ENCODE assay signal across 17 cellular contexts in genomic region chr6:12929678-12930077, GRCh38.
A peak's percentile ranks its signal among the peaks of the same experiment; 100 is the strongest.
DNase-seq lines count a peak whose midpoint lies in the region; ATAC-seq, FAIRE-seq and TF ChIP-seq lines count a peak whose summit lies in the region.
"Had no signal": no experiment of that assay in that cellular context is flagged by ENCODE, and none has a peak within 500 bp of the region (broad histone marks: within the 10 kb centered on the region; RNA-seq: fewer than 3 reads in every experiment).

No MANE protein-coding gene starts in this region.

- FAIRE-seq in HTR-8/SVneo (lab: Jason Lieb, UNC), result no peak
- FAIRE-seq: GM12878, K562 had no signal

- in situ Hi-C loops in KBM-7 (cut with MboI; ENCODE audit: low pct_unique_long_range_greater_than_20kb, low sequenced_read_pairs), result no loop called here

- peak overlapping the region; percentile 16 for H3K27ac ChIP-seq in caudate nucleus (ENCODE audit: low read depth, low read length)
- H3K27ac ChIP-seq: GM23248, HL-60 had no signal

- DNase-seq in AML-193 (lab: John Stamatoyannopoulos, UW) (peak; percentile 62 to 69), KBM-7 (peak; percentile 29), MV-4-11 (lab: John Stamatoyannopoulos, UW) (peak; percentile 16), caudate nucleus (lab: John Stamatoyannopoulos, UW) (no peak), left colon (no peak), GM20000 (ENCODE audit: low spot score) (no peak), HTR-8/SVneo (ENCODE audit: insufficient read length, low spot score) (no peak)
- DNase-seq: Calu3; CD4-positive, alpha-beta memory T cell; DND-41; EL; GM23248; IMR-90 had no signal

- no peak for ATAC-seq in left colon
- no peak for ATAC-seq in HG02981 (IDR thresholded peaks at IDR 0.05; ENCODE audit: unreplicated experiment)
- ATAC-seq: GM12878, K562 had no signal

- intact Hi-C loops in left colon (cut with DNase I, micrococcal nuclease), result no loop called here

- no peak for TF ChIP-seq CTCF in GM20000 (IDR thresholded peaks at IDR 0.05; ENCODE audit: extremely low read depth, missing control alignments)

Comparison
In these comparisons a context has a peak if more than half of its experiments do, and no peak if none do; other contexts are left out.
1. DNase-seq: peak in AML-193 (2 of 2), KBM-7 (single experiment) and MV-4-11 (single experiment); none in caudate nucleus (0 of 61), left colon (0 of 2), GM20000 (single experiment) and HTR-8/SVneo (single experiment).